In the genomic region with DNA sequence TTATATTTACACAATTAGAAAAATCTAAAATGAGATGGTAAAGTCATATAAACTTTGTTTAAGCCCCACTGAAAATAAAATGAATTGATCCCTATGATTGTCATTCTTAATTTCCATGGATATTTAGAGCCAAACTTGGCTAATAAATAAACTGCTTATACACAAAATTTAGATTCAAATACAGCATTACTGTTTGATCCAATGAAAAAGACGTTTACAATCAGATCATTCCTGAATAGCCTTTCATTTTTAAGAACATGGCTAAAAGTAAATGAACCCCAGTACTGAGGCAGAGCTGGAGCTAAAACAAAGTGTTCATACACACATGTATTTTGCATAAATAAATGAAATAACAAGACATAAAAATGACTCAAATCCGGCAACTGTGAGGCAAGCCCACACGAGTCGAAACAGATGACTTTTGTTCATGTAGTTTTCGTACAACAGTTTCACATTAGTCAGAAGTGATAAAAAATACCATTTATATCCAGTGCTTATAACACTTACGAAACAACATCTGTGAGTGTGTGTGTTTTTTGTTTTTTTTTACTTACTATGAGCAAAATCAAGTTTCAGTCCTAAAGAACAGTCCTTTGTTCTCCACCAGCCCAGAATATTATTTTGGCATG, we compare ENCODE assay signal across 10 cellular contexts.
A peak's percentile ranks its signal among the peaks of the same experiment; 100 is the strongest.
DNase-seq lines count a peak whose midpoint lies in the region; ATAC-seq and TF ChIP-seq lines count a peak whose summit lies in the region.
"Had no signal": no experiment of that assay in that cellular context is flagged by ENCODE, and none has a peak within 500 bp of the region (broad histone marks: within the 10 kb centered on the region; RNA-seq: fewer than 3 reads in every experiment).

No MANE protein-coding gene starts in this region.

- no peaks in the 10 kb centered on the region for H3K9me3 Mint-ChIP-seq in dendritic cell treated with granulocyte-macrophage colony-stimulating factor and Interleukin-4, amounts not matched to agents 40 ng/mL and 50 ng/mL, for 4 days

- no peak for TF ChIP-seq POLR2A in GM18505 (IDR thresholded peaks at IDR 0.05; ENCODE audit: borderline replicate concordance, extremely low read depth, insufficient read depth, insufficient read length)

- TF ChIP-seq CTCF in GM12864 (IDR thresholded peaks at IDR 0.05; ENCODE audit: low read depth, low read length, missing control alignments): no peak

- H3K4me3 ChIP-seq in GM12864 (ENCODE audit: low read depth, low read length): no peak overlapping the region

- intact Hi-C loops in dendritic cell treated with granulocyte-macrophage colony-stimulating factor and Interleukin-4, amounts not matched to agents 40 ng/mL and 50 ng/mL, for 4 days (cut with micrococcal nuclease): no loop called here
- intact Hi-C loops in posterior vena cava (cut with DNase I): no loop called here

- H3K36me3 Mint-ChIP-seq in dendritic cell treated with granulocyte-macrophage colony-stimulating factor and Interleukin-4, amounts not matched to agents 40 ng/mL and 50 ng/mL, for 4 days (ENCODE audit: low read depth): no peaks in the 10 kb centered on the region

- peak; percentile 34 for DNase-seq in GM12864 (ENCODE audit: low read depth)
- peak; percentile 31 for DNase-seq in renal cortical epithelial cell (ENCODE audit: low read depth)
- no peak for DNase-seq in C1 segment of cervical spinal cord (lab: John Stamatoyannopoulos, UW)
- DNase-seq in NCI-H146 (lab: John Stamatoyannopoulos, UW): no peak
- DNase-seq in posterior vena cava (ENCODE audit: low spot score): no peak
- DNase-seq: activated effector memory CD4-positive, alpha-beta T cell treated with Interleukin-2 at 50 U/mL for 16 hours; stimulated activated naive CD8-positive, alpha-beta T cell treated with anti-CD3 and anti-CD28 coated beads, Interleukin-15, Interleukin-2, amounts not matched to agents 100 U/mL and 50 U/mL, for 24 hours had no signal

- no peaks in the 10 kb centered on the region for H3K27me3 Mint-ChIP-seq in dendritic cell treated with granulocyte-macrophage colony-stimulating factor and Interleukin-4, amounts not matched to agents 40 ng/mL and 50 ng/mL, for 4 days

- H3K27ac Mint-ChIP-seq in dendritic cell treated with granulocyte-macrophage colony-stimulating factor and Interleukin-4, amounts not matched to agents 40 ng/mL and 50 ng/mL, for 4 days: peak overlapping the region; percentile 61

- ATAC-seq in HG03378 (IDR thresholded peaks at IDR 0.05; ENCODE audit: unreplicated experiment): peak; percentile 57
- no peak for ATAC-seq in GM18505 (IDR thresholded peaks at IDR 0.05; ENCODE audit: unreplicated experiment)
- ATAC-seq: stimulated activated naive CD8-positive, alpha-beta T cell treated with anti-CD3 and anti-CD28 coated beads, Interleukin-15, Interleukin-2, amounts not matched to agents 100 U/mL and 50 U/mL, for 24 hours had no signal

- no peak overlapping the region for H3K4me3 Mint-ChIP-seq in dendritic cell treated with granulocyte-macrophage colony-stimulating factor and Interleukin-4, amounts not matched to agents 40 ng/mL and 50 ng/mL, for 4 days

- peaks cover 14% of the 10 kb centered on the region for H3K4me1 Mint-ChIP-seq in dendritic cell treated with granulocyte-macrophage colony-stimulating factor and Interleukin-4, amounts not matched to agents 40 ng/mL and 50 ng/mL, for 4 days (ENCODE audit: low read depth)

Comparison
In these comparisons a context has a peak if more than half of its experiments do, and no peak if none do; other contexts are left out.
1. DNase-seq: peak in GM12864 (single experiment) and renal cortical epithelial cell (single experiment); none in C1 segment of cervical spinal cord (0 of 14), NCI-H146 (single experiment) and posterior vena cava (single experiment).